6 cellular contexts compared by ENCODE assay signal in the genomic region with DNA sequence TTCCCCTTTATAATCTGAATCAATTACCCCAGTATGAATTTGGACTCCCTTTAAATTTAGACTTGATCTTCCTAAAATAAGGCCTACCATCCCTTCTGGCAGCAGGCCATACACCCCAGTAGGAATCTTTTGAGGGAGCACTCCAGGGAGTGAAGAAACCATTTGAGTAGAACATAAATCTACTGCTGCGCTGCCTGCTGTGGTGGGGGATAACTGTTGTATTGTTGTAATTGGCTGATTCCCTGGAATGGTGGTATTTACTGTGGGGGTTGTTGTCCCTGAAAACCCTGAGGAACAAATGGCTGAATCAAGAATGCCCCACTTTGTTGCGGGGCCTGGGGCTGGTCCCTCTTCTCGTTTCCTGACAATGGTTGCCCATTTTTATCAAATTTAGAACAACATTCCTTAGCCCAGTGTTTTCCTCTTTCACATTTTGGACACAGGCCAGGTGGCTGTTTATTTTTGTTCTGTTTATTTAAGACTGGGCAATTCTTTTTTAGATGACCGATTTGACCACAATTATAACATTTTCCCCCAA. TPM values are rescaled to one million over a fixed set of nuclear protein-coding genes. Genes with fewer than 3 reads are reported as not detected.
"Had no signal": no experiment of that assay in that cellular context is flagged by ENCODE, and none has a peak within 500 bp of the region (broad histone marks: within the 10 kb centered on the region; RNA-seq: fewer than 3 reads in every experiment).

No MANE protein-coding gene starts in this region.

RNA-seq across cellular contexts. Expression of a gene that starts 39.0 kb away (rescaled TPM):
- total RNA-seq: bronchial epithelial cell had no signal

RNA-seq across cellular contexts. Expression of a gene that starts 58.6 kb away (rescaled TPM):
- total RNA-seq: body of pancreas; bronchial epithelial cell; NCI-H460; OCI-LY7; RPMI7951; T-helper 2 cell treated with Interferon-gamma antibody and Interleukin-4, amounts not matched to agents 100 ng/mL and 5 ng/mL, for 36 hours had no signal
